8 cellular contexts compared by ENCODE assay signal in the genomic region with DNA sequence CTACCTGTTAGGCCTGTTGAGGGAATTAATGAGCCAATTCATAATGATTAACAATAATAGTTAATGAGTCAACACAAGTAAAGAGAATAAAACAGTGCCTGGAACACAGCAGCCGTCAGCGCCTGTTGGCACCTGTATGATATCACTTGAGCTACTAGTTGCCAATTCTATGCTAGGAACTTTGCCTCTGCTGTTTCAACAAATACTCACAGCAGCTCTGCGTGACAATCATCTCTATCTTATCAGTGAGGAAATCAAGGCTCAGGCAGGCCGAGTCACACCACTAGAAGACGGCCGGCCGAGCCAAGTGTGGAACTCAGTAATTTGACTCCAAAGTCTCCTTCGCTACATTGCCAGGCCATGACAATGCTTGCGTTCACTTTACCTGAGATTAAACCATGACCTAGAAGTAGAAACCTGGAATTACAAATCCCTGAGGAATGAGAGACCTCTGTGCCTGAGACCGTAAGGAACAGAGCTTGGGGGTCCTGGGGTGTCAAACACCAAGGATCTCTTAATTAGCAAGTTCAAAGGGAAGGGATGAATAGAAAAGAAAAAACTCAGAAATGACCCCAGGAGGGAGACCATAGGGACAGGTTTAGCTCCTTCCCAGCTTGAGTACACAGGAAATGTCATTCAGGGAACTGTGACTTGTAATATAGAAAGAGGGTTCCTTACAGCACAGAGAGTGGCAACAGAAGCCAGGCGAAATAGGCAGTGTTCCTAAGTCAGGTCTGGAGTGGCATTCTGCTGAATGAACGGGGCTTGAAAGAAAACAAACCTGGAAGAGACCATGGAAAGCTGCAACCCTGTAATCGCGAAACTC.
DNase-seq lines count a peak whose midpoint lies in the region; ATAC-seq, FAIRE-seq and TF ChIP-seq lines count a peak whose summit lies in the region.

No MANE protein-coding gene starts in this region.

- no peak for TF ChIP-seq CTCF in K562 (IDR thresholded peaks at IDR 0.05 in 2 of 3, conservative IDR thresholded peaks at IDR 0.05 in 1 of 3; ENCODE audit: insufficient read depth in 2 of 3, low read depth in 1 of 3, low read length in 3 of 3)

- ATAC-seq in Right ventricle myocardium inferior (no peak), left cardiac atrium (no peak), K562 (no peak), left colon (peak; percentile 74), sciatic nerve (no peak)

- BruUV-seq in K562 (replicated peaks; lab: Mats Ljungman, UMichigan), result no TSS peak

- POLR2A ChIA-PET in K562 (lab: Yijun Ruan, JAX), result interaction anchor here (0.6 kb wide), 2 partner anchors 8 to 72 kb away, joined by 3 read pairs; no protein-coding TSS in a partner anchor

- no peak overlapping the region; the same call in 1 of the 2 replicates for H3K4me2 ChIP-seq in K562 (ENCODE audit: insufficient read depth, low read length)

- H3K27me3 ChIP-seq in K562 (ENCODE audit: control insufficient read depth in 2 of 2, insufficient read depth in 2 of 2, low read length in 2 of 2), result no peaks in the 10 kb centered on the region

- no peak for TF ChIP-seq EP300 in K562 (IDR thresholded peaks at IDR 0.05; ENCODE audit: low read length)

- H3K4me3 ChIP-seq in K562 (no peak overlapping the region), urinary bladder (ENCODE audit: low read depth, low read length) (no peak overlapping the region)

- H3K9me3 ChIP-seq in K562 (replicated peaks; ENCODE audit: control insufficient read depth, insufficient read depth, low read depth, low read length), result no peaks in the 10 kb centered on the region

- no peaks in the 10 kb centered on the region for H4K20me1 ChIP-seq in K562 (replicated peaks; ENCODE audit: control insufficient read depth, insufficient read depth, low read length)

- H3K4me1 ChIP-seq in K562 (replicated peaks in 1 of 2; ENCODE audit: control insufficient read depth in 2 of 2, insufficient read depth in 2 of 2, low read length in 2 of 2), result peaks cover 13 to 46% of the 10 kb centered on the region in 2 experiments
- H3K4me1 ChIP-seq in urinary bladder (ENCODE audit: insufficient read depth), result no peaks in the 10 kb centered on the region

- CTCF ChIA-PET in K562 (lab: Yijun Ruan, JAX; ENCODE audit: low intra/inter-chr PET ratio), result no interaction called here

- no peak for TF ChIP-seq POLR2A in K562 (conservative IDR thresholded peaks at IDR 0.05)

- intact Hi-C loops in Right ventricle myocardium inferior (cut with DNase I), result loop anchor here (10.0 kb wide), 1 partner anchor 231 kb away; no protein-coding TSS in a partner anchor
- intact Hi-C loops in left cardiac atrium (cut with DNase I), result loop anchor here in 1 of 2 donors (10.0 kb wide), 1 partner anchor 171 kb away; the partner anchor contains the start of gene UGCG
- intact Hi-C loops in K562 (cut with micrococcal nuclease), result no loop called here
- intact Hi-C loops in left colon (cut with DNase I, micrococcal nuclease), result no loop called here
- intact Hi-C loops in sciatic nerve (cut with DNase I), result no loop called here

- no peak overlapping the region for H2AFZ ChIP-seq in K562 (ENCODE audit: low read depth, low read length)

- no peak overlapping the region for H3K9ac ChIP-seq in K562 (ENCODE audit: insufficient read depth in 1 of 2, low read depth in 2 of 2, low read length in 2 of 2)

- no peaks in the 10 kb centered on the region for H3K9me1 ChIP-seq in K562 (ENCODE audit: control insufficient read depth, insufficient read depth, low read length)

- H3K79me2 ChIP-seq in K562 (ENCODE audit: control insufficient read depth, insufficient read depth, low read length), result peaks cover 4% of the 10 kb centered on the region; the same call in 1 of the 3 replicates

- H3K27ac ChIP-seq in K562 (ENCODE audit: extremely low read depth, low read depth, low read length), result peak overlapping the region; percentile 24; the same call in 2 of the 3 replicates
- H3K27ac ChIP-seq in urinary bladder (ENCODE audit: low read depth), result peak overlapping the region; percentile 33

- H3K36me3 ChIP-seq in K562 (ENCODE audit: control insufficient read depth, insufficient read depth, low read length) (peaks cover 75% of the 10 kb centered on the region), urinary bladder (ENCODE audit: insufficient read depth) (no peaks in the 10 kb centered on the region)

- FAIRE-seq in K562 (lab: Jason Lieb, UNC), result no peak

- no peak for TF ChIP-seq RAD21 in K562 (CRISPR knock-in tag; conservative IDR thresholded peaks at IDR 0.05 in 1 of 2, IDR thresholded peaks at IDR 0.05 in 1 of 2)

- WGBS in K562 (ENCODE audit: insufficient coverage, low coverage, missing lambda C conversion rate), result 55% methylated on average over 14 of the region's 14 CpGs
- 52% methylated on average over 14 of the region's 14 CpGs for WGBS in urinary bladder

- DNase-seq in Right ventricle myocardium inferior (ENCODE audit: missing footprints) (peak; percentile 60), left cardiac atrium (no peak), K562 (ENCODE audit: extremely low read depth in 1 of 4, low spot score in 3 of 4) (peak in 1 of 4 experiments; percentile 29), left colon (peak; percentile 71 to 74), DMS153 (lab: John Stamatoyannopoulos, UW) (no peak), ACHN (no peak), sciatic nerve (ENCODE audit: low spot score) (no peak)

- in situ Hi-C loops in K562 (cut with MboI), result no loop called here
- in situ Hi-C loops in ACHN (cut with HindIII; ENCODE audit: low pct_ligation_motif_present, low pct_unique_long_range_greater_than_20kb, low sequenced_read_pairs), result loop anchor here (25.0 kb wide), 1 partner anchor 304 kb away; no protein-coding TSS in a partner anchor

TF ChIP-seq in K562, 482 proteins besides CTCF, POLR2A, EP300 and RAD21 (continues in another document):
- TF ChIP-seq SREBF1 (IDR thresholded peaks at IDR 0.05; ENCODE audit: borderline replicate concordance, low read depth, low read length), result peak; percentile 69; the same call in 1 of the 2 replicates
- 0 out of 2 replicates have a peak, but pooled peaks have one; percentile 21 for TF ChIP-seq FOSL1 (tag; conservative IDR thresholded peaks at IDR 0.05)
- TF ChIP-seq ZNF639 (CRISPR knock-in tag; conservative IDR thresholded peaks at IDR 0.05 in 1 of 2, IDR thresholded peaks at IDR 0.05 in 1 of 2), result peak in 1 of 2 experiments; percentile 39; a peak in 1 of 4 replicates
- TF ChIP-seq NR2C1 (IDR thresholded peaks at IDR 0.05), result no peak
- TF ChIP-seq NR2C1 (tag; IDR thresholded peaks at IDR 0.05), result no peak
- no peak for TF ChIP-seq SRSF3 (IDR thresholded peaks at IDR 0.05; ENCODE audit: insufficient read depth, low read length)
- TF ChIP-seq, protein P1, sequence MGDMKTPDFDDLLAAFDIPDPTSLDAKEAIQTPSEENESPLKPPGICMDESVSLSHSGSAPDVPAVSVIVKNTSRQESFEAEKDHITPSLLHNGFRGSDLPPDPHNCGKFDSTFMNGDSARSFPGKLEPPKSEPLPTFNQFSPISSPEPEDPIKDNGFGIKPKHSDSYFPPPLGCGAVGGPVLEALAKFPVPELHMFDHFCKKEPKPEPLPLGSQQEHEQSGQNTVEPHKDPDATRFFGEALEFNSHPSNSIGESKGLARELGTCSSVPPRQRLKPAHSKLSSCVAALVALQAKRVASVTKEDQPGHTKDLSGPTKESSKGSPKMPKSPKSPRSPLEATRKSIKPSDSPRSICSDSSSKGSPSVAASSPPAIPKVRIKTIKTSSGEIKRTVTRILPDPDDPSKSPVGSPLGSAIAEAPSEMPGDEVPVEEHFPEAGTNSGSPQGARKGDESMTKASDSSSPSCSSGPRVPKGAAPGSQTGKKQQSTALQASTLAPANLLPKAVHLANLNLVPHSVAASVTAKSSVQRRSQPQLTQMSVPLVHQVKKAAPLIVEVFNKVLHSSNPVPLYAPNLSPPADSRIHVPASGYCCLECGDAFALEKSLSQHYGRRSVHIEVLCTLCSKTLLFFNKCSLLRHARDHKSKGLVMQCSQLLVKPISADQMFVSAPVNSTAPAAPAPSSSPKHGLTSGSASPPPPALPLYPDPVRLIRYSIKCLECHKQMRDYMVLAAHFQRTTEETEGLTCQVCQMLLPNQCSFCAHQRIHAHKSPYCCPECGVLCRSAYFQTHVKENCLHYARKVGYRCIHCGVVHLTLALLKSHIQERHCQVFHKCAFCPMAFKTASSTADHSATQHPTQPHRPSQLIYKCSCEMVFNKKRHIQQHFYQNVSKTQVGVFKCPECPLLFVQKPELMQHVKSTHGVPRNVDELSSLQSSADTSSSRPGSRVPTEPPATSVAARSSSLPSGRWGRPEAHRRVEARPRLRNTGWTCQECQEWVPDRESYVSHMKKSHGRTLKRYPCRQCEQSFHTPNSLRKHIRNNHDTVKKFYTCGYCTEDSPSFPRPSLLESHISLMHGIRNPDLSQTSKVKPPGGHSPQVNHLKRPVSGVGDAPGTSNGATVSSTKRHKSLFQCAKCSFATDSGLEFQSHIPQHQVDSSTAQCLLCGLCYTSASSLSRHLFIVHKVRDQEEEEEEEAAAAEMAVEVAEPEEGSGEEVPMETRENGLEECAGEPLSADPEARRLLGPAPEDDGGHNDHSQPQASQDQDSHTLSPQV (IDR thresholded peaks at IDR 0.05), result 0 out of 2 replicates have a peak, but pooled peaks have one; percentile 18
- TF ChIP-seq HNRNPUL1 (IDR thresholded peaks at IDR 0.05; ENCODE audit: low read length), result no peak
- TF ChIP-seq, protein P2, sequence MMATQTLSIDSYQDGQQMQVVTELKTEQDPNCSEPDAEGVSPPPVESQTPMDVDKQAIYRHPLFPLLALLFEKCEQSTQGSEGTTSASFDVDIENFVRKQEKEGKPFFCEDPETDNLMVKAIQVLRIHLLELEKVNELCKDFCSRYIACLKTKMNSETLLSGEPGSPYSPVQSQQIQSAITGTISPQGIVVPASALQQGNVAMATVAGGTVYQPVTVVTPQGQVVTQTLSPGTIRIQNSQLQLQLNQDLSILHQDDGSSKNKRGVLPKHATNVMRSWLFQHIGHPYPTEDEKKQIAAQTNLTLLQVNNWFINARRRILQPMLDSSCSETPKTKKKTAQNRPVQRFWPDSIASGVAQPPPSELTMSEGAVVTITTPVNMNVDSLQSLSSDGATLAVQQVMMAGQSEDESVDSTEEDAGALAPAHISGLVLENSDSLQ (IDR thresholded peaks at IDR 0.05), result no peak; the same call in 1 of the 2 replicates
- no peak for TF ChIP-seq NFXL1 (CRISPR knock-in tag; IDR thresholded peaks at IDR 0.05)

Comparison
In these comparisons a context has a peak if more than half of its experiments do, and no peak if none do; other contexts are left out.
1. DNase-seq: peak in Right ventricle myocardium inferior (single experiment) and left colon (2 of 2); none in left cardiac atrium (single experiment), DMS153 (single experiment), ACHN (single experiment) and sciatic nerve (single experiment).